Comparison of ENCODE assay signal across 9 cellular contexts in genomic region chr10:30682377-30683199, GRCh38. TPM values are rescaled to one million over a fixed set of nuclear protein-coding genes. Genes with fewer than 3 reads are reported as not detected.
DNase-seq lines count a peak whose midpoint lies in the region; ATAC-seq and TF ChIP-seq lines count a peak whose summit lies in the region.
"Not testable (repeated sequence)": the region's sequence is repeated elsewhere in the genome, so short reads cannot be mapped to it uniquely, and the experiment has no call there.
"Had no signal": no experiment of that assay in that cellular context is flagged by ENCODE, and none has a peak within 500 bp of the region (broad histone marks: within the 10 kb centered on the region; RNA-seq: fewer than 3 reads in every experiment).

No MANE protein-coding gene starts in this region.

- no CpG with 5 or more reads among the region's 9 CpGs for WGBS in trophoblast cell (ENCODE audit: extremely low coverage, insufficient coverage, insufficient read length)

- H2BK12ac ChIP-seq in trophoblast cell (ENCODE audit: low read length): not testable (repeated sequence)

- H3K27ac Mint-ChIP-seq in activated CD8-positive, alpha-beta T cell treated with anti-CD3 and anti-CD28 coated beads, Interleukin-2, amount 10 ng/mL, durations not matched to agents 7 days and 5 days: peak overlapping the region; percentile 64

- H3K4me1 Mint-ChIP-seq in activated CD8-positive, alpha-beta T cell treated with anti-CD3 and anti-CD28 coated beads, Interleukin-2, amount 10 ng/mL, durations not matched to agents 7 days and 5 days (ENCODE audit: low read depth): peaks cover 30% of the 10 kb centered on the region

- not testable (repeated sequence) for H2BK120ac ChIP-seq in trophoblast cell (ENCODE audit: insufficient read depth, low read length, poor library complexity)

- not testable (repeated sequence) for H4K12ac ChIP-seq in trophoblast cell (ENCODE audit: low read depth, low read length)

- POLR2A ChIA-PET in activated CD8-positive, alpha-beta T cell treated with anti-CD3 and anti-CD28 coated beads, Interleukin-2, amount 10 ng/mL, durations not matched to agents 7 days and 5 days (lab: Charles Lee): interaction anchor here (0.9 kb wide), 1 partner anchor 22 kb away, joined by 3 read pairs; no protein-coding TSS in a partner anchor

- not testable (repeated sequence) for H3K23ac ChIP-seq in trophoblast cell (ENCODE audit: low read length)

- DNase-seq in AG09319 (ENCODE audit: extremely low read depth, low read depth) (peak; percentile 89), SIG-M5 treated with dmso at 0.1 percent for 504 hours (lab: John Stamatoyannopoulos, UW; ENCODE audit: unreplicated experiment) (peak; percentile 34), amniotic epithelial cell (ENCODE audit: low read depth) (peak; percentile 95), fibroblast of peridontal ligament (ENCODE audit: extremely low read depth) (peak; percentile 99), trophoblast cell (peak; percentile 73 to 85)
- peak; percentile 57 for DNase-seq in activated CD8-positive, alpha-beta T cell treated with anti-CD3 and anti-CD28 coated beads, Interleukin-2, amount 10 ng/mL, durations not matched to agents 7 days and 5 days
- DNase-seq in stimulated activated CD8-positive, alpha-beta memory T cell treated with anti-CD3 and anti-CD28 coated beads, Interleukin-4, amount 100 ng/mL, for 24 hours (ENCODE audit: low read depth): peak; percentile 57

- not testable (repeated sequence) for H2AFZ ChIP-seq in trophoblast cell (ENCODE audit: insufficient read depth, low read length, poor library complexity)

- H3K79me2 ChIP-seq in trophoblast cell (ENCODE audit: control insufficient read depth, insufficient read depth, low read length, poor library complexity): not testable (repeated sequence)

- H4K91ac ChIP-seq in trophoblast cell (ENCODE audit: low read depth, low read length): not testable (repeated sequence)

- not testable (repeated sequence) for TF ChIP-seq CTCF in AG09319 (IDR thresholded peaks at IDR 0.05; ENCODE audit: low read depth, low read length)

- not testable (repeated sequence) for H3K4me2 ChIP-seq in trophoblast cell (ENCODE audit: low read length)

- CTCF ChIA-PET in activated CD8-positive, alpha-beta T cell treated with anti-CD3 and anti-CD28 coated beads, Interleukin-2, amount 10 ng/mL, durations not matched to agents 7 days and 5 days (lab: Charles Lee): interaction anchor here (0.6 to 4.0 kb wide), 7 partner anchors 12 to 273 kb away, joined by 3 to 32 read pairs (median 3); no protein-coding TSS in a partner anchor

- H3K79me1 ChIP-seq in trophoblast cell (ENCODE audit: low read length): not testable (repeated sequence)

- not testable (repeated sequence) for H3K14ac ChIP-seq in trophoblast cell (ENCODE audit: low read length)

- not testable (repeated sequence) for H3K36me3 ChIP-seq in trophoblast cell (ENCODE audit: control insufficient read depth in 1 of 2, insufficient read depth in 2 of 2, low read length in 2 of 2)

- not testable (repeated sequence) for H3K36me3 Mint-ChIP-seq in activated CD8-positive, alpha-beta T cell treated with anti-CD3 and anti-CD28 coated beads, Interleukin-2, amount 10 ng/mL, durations not matched to agents 7 days and 5 days (ENCODE audit: low read depth)

- peak; percentile 60 for ATAC-seq in HG02852 (IDR thresholded peaks at IDR 0.05; ENCODE audit: unreplicated experiment)
- ATAC-seq in activated CD8-positive, alpha-beta T cell treated with anti-CD3 and anti-CD28 coated beads, Interleukin-2, amount 10 ng/mL, durations not matched to agents 7 days and 5 days: peak; percentile 83

- not testable (repeated sequence) for H3K27me3 ChIP-seq in trophoblast cell (ENCODE audit: insufficient read depth, low read length)

- not testable (repeated sequence) for H4K8ac ChIP-seq in trophoblast cell (ENCODE audit: low read depth, low read length)

- not testable (repeated sequence) for H3K4me3 ChIP-seq in trophoblast cell (ENCODE audit: low read depth, low read length)

- not testable (repeated sequence) for H3K4ac ChIP-seq in trophoblast cell (ENCODE audit: low read depth, low read length)

- not testable (repeated sequence) for H3K9me3 ChIP-seq in trophoblast cell (ENCODE audit: insufficient read depth, low read depth, low read length)

- not testable (repeated sequence) for H3K27ac ChIP-seq in trophoblast cell (ENCODE audit: low read depth, low read length)

- H3K9ac ChIP-seq in trophoblast cell (ENCODE audit: low read length): not testable (repeated sequence)

- not testable (repeated sequence) for H2AK5ac ChIP-seq in trophoblast cell (ENCODE audit: low read length)

- H3K18ac ChIP-seq in trophoblast cell (ENCODE audit: low read length): not testable (repeated sequence)

- not testable (repeated sequence) for H3K9me3 Mint-ChIP-seq in activated CD8-positive, alpha-beta T cell treated with anti-CD3 and anti-CD28 coated beads, Interleukin-2, amount 10 ng/mL, durations not matched to agents 7 days and 5 days (ENCODE audit: insufficient read depth)

- H2BK5ac ChIP-seq in trophoblast cell (ENCODE audit: low read depth, low read length, poor library complexity): not testable (repeated sequence)

- not testable (repeated sequence) for H3K4me3 Mint-ChIP-seq in activated CD8-positive, alpha-beta T cell treated with anti-CD3 and anti-CD28 coated beads, Interleukin-2, amount 10 ng/mL, durations not matched to agents 7 days and 5 days

- peaks cover 20% of the 10 kb centered on the region for H3K27me3 Mint-ChIP-seq in activated CD8-positive, alpha-beta T cell treated with anti-CD3 and anti-CD28 coated beads, Interleukin-2, amount 10 ng/mL, durations not matched to agents 7 days and 5 days (ENCODE audit: low read depth)

- not testable (repeated sequence) for H3K4me1 ChIP-seq in trophoblast cell (ENCODE audit: control insufficient read depth in 1 of 2, insufficient read depth in 2 of 2, low read length in 2 of 2)

RNA-seq across cellular contexts. Expression of gene LYZL2, which starts 53.0 kb away (rescaled TPM):
- not detected for total RNA-seq in activated CD8-positive, alpha-beta T cell treated with anti-CD3 and anti-CD28 coated beads, Interleukin-2, amount 10 ng/mL, durations not matched to agents 7 days and 5 days
- polyA plus RNA-seq in trophoblast cell (2013): not detected in 2 replicates
- total RNA-seq: CD4-positive, alpha-beta memory T cell had no signal
- polyA plus RNA-seq: CD4-positive, alpha-beta memory T cell had no signal

Comparison
In these comparisons a context has a peak if more than half of its experiments do, and no peak if none do; other contexts are left out.
1. DNase-seq: peak in every context shown above with its lines; median percentile 99 in fibroblast of peridontal ligament; 95 in amniotic epithelial cell; 89 in AG09319; 79 in trophoblast cell; 57 in activated CD8-positive, alpha-beta T cell treated with anti-CD3 and anti-CD28 coated beads, Interleukin-2, amount 10 ng/mL, durations not matched to agents 7 days and 5 days; 57 in stimulated activated CD8-positive, alpha-beta memory T cell treated with anti-CD3 and anti-CD28 coated beads, Interleukin-4, amount 100 ng/mL, for 24 hours; 34 in SIG-M5 treated with dmso at 0.1 percent for 504 hours.